In genomic region chr7:33903770-33904679, GRCh38 we compare ENCODE assay signal across 8 cellular contexts. TPM values are rescaled to one million over a fixed set of nuclear protein-coding genes. Genes with fewer than 3 reads are reported as not detected.
DNase-seq lines count a peak whose midpoint lies in the region; TF ChIP-seq lines count a peak whose summit lies in the region.

No MANE protein-coding gene starts in this region.

- H3K79me2 ChIP-seq in H9 (ENCODE audit: insufficient read depth, low read length): no peaks in the 10 kb centered on the region

- no peak overlapping the region for H3K9ac ChIP-seq in H9 (ENCODE audit: extremely low read depth, insufficient read length, low read length)
- peak overlapping the region; percentile 18 for H3K9ac ChIP-seq in mucosa of stomach (ENCODE audit: low read length)

- H3K4me1 Mint-ChIP-seq in CD14-positive monocyte (peaks cover 8% of the 10 kb centered on the region), H9 (peaks cover 25 to 35% of the 10 kb centered on the region in 2 experiments)

- H3K23ac ChIP-seq in H9 (ENCODE audit: insufficient read length, low read depth, low read length): no peak overlapping the region

- H3K27me3 ChIP-seq in H9 (ENCODE audit: insufficient read depth, low read length) (peaks cover 12% of the 10 kb centered on the region), WERI-Rb-1 (ENCODE audit: insufficient read depth, low read depth, severe bottlenecking) (peaks cover 18% of the 10 kb centered on the region), mucosa of stomach (ENCODE audit: control insufficient read depth, insufficient read depth, low read length) (peaks cover 40% of the 10 kb centered on the region), thymus (ENCODE audit: control insufficient read depth, insufficient read depth) (peaks cover 34% of the 10 kb centered on the region)

- H3K23me2 ChIP-seq in H9 (ENCODE audit: insufficient read length, low read depth, low read length, poor library complexity, severe bottlenecking): peaks cover 21% of the 10 kb centered on the region

- intact Hi-C loops in CD14-positive monocyte (cut with micrococcal nuclease): no loop called here

- no peak overlapping the region for H2BK5ac ChIP-seq in H9 (ENCODE audit: insufficient read length, low read length)

- TF ChIP-seq CTCF in CD14-positive monocyte (IDR thresholded peaks at IDR 0.05) (no peak), H9 (conservative IDR thresholded peaks at IDR 0.05) (no peak), WERI-Rb-1 (IDR thresholded peaks at IDR 0.05; ENCODE audit: low read depth, low read length) (no peak)

- no peak overlapping the region for H2BK15ac ChIP-seq in H9 (ENCODE audit: low read depth, low read length)

- H3K18ac ChIP-seq in H9 (ENCODE audit: insufficient read length, low read depth, low read length): no peak overlapping the region

- peak overlapping the region; percentile 100 for H3K4me2 ChIP-seq in H9 (ENCODE audit: insufficient read depth, insufficient read length, low read length)

- H4K20me1 ChIP-seq in H9 (ENCODE audit: control insufficient read depth, insufficient read depth, insufficient read length): no peaks in the 10 kb centered on the region

- no peak overlapping the region for H2BK20ac ChIP-seq in H9 (ENCODE audit: low read depth, low read length, poor library complexity, severe bottlenecking)

- no peak overlapping the region for H3T11ph ChIP-seq in H9 (ENCODE audit: low read length)

- no peak overlapping the region for H4K91ac ChIP-seq in H9 (ENCODE audit: insufficient read length, low read depth, low read length)

- no peak overlapping the region for H2AFZ ChIP-seq in H9 (ENCODE audit: low read length)

- H3K56ac ChIP-seq in H9 (ENCODE audit: insufficient read length, low read depth, low read length): no peak overlapping the region

- peaks cover 3% of the 10 kb centered on the region for H3K4me1 ChIP-seq in H9 (ENCODE audit: insufficient read depth, low read length)
- peaks cover 8% of the 10 kb centered on the region for H3K4me1 ChIP-seq in mucosa of stomach (ENCODE audit: control insufficient read depth, insufficient read depth, low read length)
- H3K4me1 ChIP-seq in thymus (ENCODE audit: control insufficient read depth, insufficient read depth, low read length): no peaks in the 10 kb centered on the region

- H4K5ac ChIP-seq in H9 (ENCODE audit: insufficient read length, low read depth, low read length): no peak overlapping the region

- H3K9me3 Mint-ChIP-seq in CD14-positive monocyte: peaks cover 0 to 6% (median 1%) of the 10 kb centered on the region in 7 donors
- H3K9me3 Mint-ChIP-seq in H9: no peaks in the 10 kb centered on the region; a peak in 1 of 5 replicates

- H3K14ac ChIP-seq in H9 (ENCODE audit: insufficient read depth, low read length): no peak overlapping the region

- H3K4ac ChIP-seq in H9 (ENCODE audit: low read depth, low read length): no peak overlapping the region

- no peaks in the 10 kb centered on the region for H3K36me3 ChIP-seq in WERI-Rb-1
- H3K36me3 ChIP-seq in mucosa of stomach (ENCODE audit: control insufficient read depth, insufficient read depth, low read length): no peaks in the 10 kb centered on the region
- H3K36me3 ChIP-seq in thymus (ENCODE audit: control insufficient read depth, insufficient read depth): no peaks in the 10 kb centered on the region

- no CpG with 5 or more reads among the region's 56 CpGs for WGBS in H9 (ENCODE audit: extremely low coverage, insufficient read length, low lambda C conversion rate)
- WGBS in thymus: 2% methylated on average over 56 of the region's 56 CpGs

- no peak overlapping the region for H4K8ac ChIP-seq in H9 (replicated peaks; ENCODE audit: insufficient read length, low read depth, low read length)

- H3K36me3 Mint-ChIP-seq in CD14-positive monocyte (peaks cover 0 to 1% of the 10 kb centered on the region in 2 donors), H9 (ENCODE audit: insufficient read depth in 1 of 3, low read depth in 3 of 3) (no peaks in the 10 kb centered on the region)

- H3K27ac Mint-ChIP-seq in CD14-positive monocyte (no peak overlapping the region), H9 (no peak overlapping the region)

- H3K79me1 ChIP-seq in H9 (ENCODE audit: insufficient read depth, low read depth, low read length, poor library complexity, severe bottlenecking): no peaks in the 10 kb centered on the region

- H3K4me3 Mint-ChIP-seq in CD14-positive monocyte (peak overlapping the region; percentile 34 to 86), H9 (peak overlapping the region; percentile 70 to 86)

- H2BK12ac ChIP-seq in H9 (ENCODE audit: insufficient read length, low read depth, low read length): no peak overlapping the region

- H3K9me3 ChIP-seq in H9 (ENCODE audit: control insufficient read depth, low read depth, low read length) (no peaks in the 10 kb centered on the region), WERI-Rb-1 (ENCODE audit: severe bottlenecking) (no peaks in the 10 kb centered on the region), mucosa of stomach (ENCODE audit: control insufficient read depth, low read length) (no peaks in the 10 kb centered on the region), thymus (ENCODE audit: control insufficient read depth) (no peaks in the 10 kb centered on the region)

- no peak overlapping the region for H2AK5ac ChIP-seq in H9 (ENCODE audit: insufficient read length, low read length)

- H3K4me3 ChIP-seq in WERI-Rb-1 (ENCODE audit: low read depth, low read length): peak overlapping the region; percentile 82
- H3K4me3 ChIP-seq in mucosa of stomach (ENCODE audit: low read length): peak overlapping the region; percentile 37
- H3K4me3 ChIP-seq in thymus (ENCODE audit: low read length): peak overlapping the region; percentile 38

- H3K27ac ChIP-seq in H9 (ENCODE audit: insufficient read length, low read depth, low read length): no peak overlapping the region
- H3K27ac ChIP-seq in WERI-Rb-1: no peak overlapping the region
- no peak overlapping the region for H3K27ac ChIP-seq in thymus (ENCODE audit: low read depth)

- H2BK120ac ChIP-seq in H9 (ENCODE audit: low read depth, low read length, poor library complexity, severe bottlenecking): no peak overlapping the region

- DNase-seq in CD14-positive monocyte (ENCODE audit: low spot score): no peak
- peak; percentile 61 for DNase-seq in H9
- DNase-seq in WERI-Rb-1: peak; percentile 32
- peak; percentile 48 for DNase-seq in fibroblast of gingiva (ENCODE audit: low read depth)
- no peak for DNase-seq in NCI-H524 treated with DMSO at 0.1 percent for 48 hours (lab: John Stamatoyannopoulos, UW)
- DNase-seq in NCI-H446 (lab: John Stamatoyannopoulos, UW): no peak

- H3K27me3 Mint-ChIP-seq in CD14-positive monocyte (ENCODE audit: low read depth in 3 of 3) (peaks cover 63 to 77% (median 76%) of the 10 kb centered on the region in 3 donors), H9 (ENCODE audit: low read depth) (peaks cover 82% of the 10 kb centered on the region)

RNA-seq across cellular contexts. Expression of gene BMPER, which starts 1.3 kb away (rescaled TPM):
- polyA plus RNA-seq in CD14-positive monocyte (not detected), thymus (4.5 TPM)
- 0.20 and 0.57 TPM in 2 replicates for total RNA-seq in H9 (2021)

Comparison
In these comparisons a context has a peak if more than half of its experiments do, and no peak if none do; other contexts are left out.
1. DNase-seq: peak in H9 (single experiment), WERI-Rb-1 (single experiment) and fibroblast of gingiva (single experiment); none in CD14-positive monocyte (single experiment), NCI-H524 treated with DMSO at 0.1 percent for 48 hours (single experiment) and NCI-H446 (0 of 2).
2. Peak in every context shown above with its lines, with median percentiles within 50 percentile points of each other: H3K4me3 ChIP-seq.